ENCODE assay signal across 8 cellular contexts in genomic region chr4:40900531-40900930, GRCh38.
DNase-seq lines count a peak whose midpoint lies in the region; ATAC-seq and TF ChIP-seq lines count a peak whose summit lies in the region.
"Not testable (repeated sequence)": the region's sequence is repeated elsewhere in the genome, so short reads cannot be mapped to it uniquely, and the experiment has no call there.

No MANE protein-coding gene starts in this region.

- not testable (repeated sequence) for H2AFZ ChIP-seq in SK-N-SH (ENCODE audit: low read depth); mammary epithelial cell (ENCODE audit: low read depth, low read length)

- intact Hi-C loops in mammary epithelial cell (cut with micrococcal nuclease): not testable (repeated sequence)
- intact Hi-C loops in sigmoid colon (cut with DNase I): loop anchor here (10.0 kb wide), 1 partner anchor 744 kb away; no protein-coding TSS in a partner anchor

- not testable (repeated sequence) for TF ChIP-seq EP300 in SK-N-SH (IDR thresholded peaks at IDR 0.05; ENCODE audit: borderline replicate concordance in 1 of 2, low read depth in 1 of 2, low read length in 1 of 2); sigmoid colon (IDR thresholded peaks at IDR 0.05)

- not testable (repeated sequence) for H3K4me2 ChIP-seq in SK-N-SH; mammary epithelial cell (ENCODE audit: insufficient read depth, low read depth, low read length)

- TF ChIP-seq CTCF in AG10803 (conservative IDR thresholded peaks at IDR 0.05; ENCODE audit: low read length); HFFc6 (IDR thresholded peaks at IDR 0.05); SK-N-SH (IDR thresholded peaks at IDR 0.05); mammary epithelial cell (conservative IDR thresholded peaks at IDR 0.05 in 1 of 2, IDR thresholded peaks at IDR 0.05 in 1 of 2; ENCODE audit: extremely low read depth in 1 of 2, insufficient read depth in 1 of 2, low read depth in 1 of 2, low read length in 2 of 2); foreskin keratinocyte (conservative IDR thresholded peaks at IDR 0.05); sigmoid colon (IDR thresholded peaks at IDR 0.05): not testable (repeated sequence)

- peaks cover 15% of the 10 kb centered on the region for H3F3A ChIP-seq in SK-N-SH (replicated peaks; ENCODE audit: insufficient read depth)

- not testable (repeated sequence) for H3K4me3 Mint-ChIP-seq in HFFc6

- not testable (repeated sequence) for H4K20me1 ChIP-seq in SK-N-SH (ENCODE audit: insufficient read depth); mammary epithelial cell (ENCODE audit: insufficient read depth, low read length)

- BruUV-seq in mammary epithelial cell (replicated peaks; lab: Mats Ljungman, UMichigan): not testable (repeated sequence)

- not testable (repeated sequence) for H3K9me3 ChIP-seq in SK-N-SH; mammary epithelial cell (replicated peaks; ENCODE audit: insufficient read depth, low read length); sigmoid colon

- H3K79me2 ChIP-seq in SK-N-SH (ENCODE audit: insufficient read depth); mammary epithelial cell (ENCODE audit: insufficient read depth, low read length): not testable (repeated sequence)

- not testable (repeated sequence) for TF ChIP-seq RAD21 in SK-N-SH (IDR thresholded peaks at IDR 0.05; ENCODE audit: low read length)

- not testable (repeated sequence) for H3K27ac Mint-ChIP-seq in HFFc6

- H3K36me3 ChIP-seq in SK-N-SH (replicated peaks in 1 of 2; ENCODE audit: control insufficient read depth in 1 of 2, insufficient read depth in 2 of 2, low read length in 1 of 2): peaks cover 0 to 15% of the 10 kb centered on the region in 2 experiments
- H3K36me3 ChIP-seq in mammary epithelial cell (ENCODE audit: insufficient read depth, low read length); sigmoid colon: not testable (repeated sequence)

- H3K9me3 Mint-ChIP-seq in HFFc6: not testable (repeated sequence)

- not testable (repeated sequence) for H3K36me3 Mint-ChIP-seq in HFFc6 (ENCODE audit: low read depth)

- dilution Hi-C loops in mammary epithelial cell (cut with HindIII; ENCODE audit: low sequenced_read_pairs): not testable (repeated sequence)

- peak; percentile 14 for ATAC-seq in foreskin keratinocyte

- WGBS in SK-N-SH (ENCODE audit: low lambda C conversion rate): 64% methylated on average over 4 of the region's 4 CpGs
- WGBS in mammary epithelial cell (ENCODE audit: low coverage, missing lambda C conversion rate): 70% methylated on average over 3 of the region's 4 CpGs
- WGBS in sigmoid colon, 2 donors: 92 to 93% methylated on average over 4 of the region's 4 CpGs

- not testable (repeated sequence) for TF ChIP-seq POLR2A in sigmoid colon (IDR thresholded peaks at IDR 0.05)

- peak overlapping the region in 1 of 2 experiments; percentile 1; a peak in 1 of 4 replicates for H3K27ac ChIP-seq in SK-N-SH (ENCODE audit: low read depth in 2 of 2, low read length in 1 of 2)
- H3K27ac ChIP-seq in mammary epithelial cell (ENCODE audit: insufficient read depth, low read depth, low read length); foreskin keratinocyte; sigmoid colon: not testable (repeated sequence)

- not testable (repeated sequence) for H3K4me1 ChIP-seq in SK-N-SH (ENCODE audit: control insufficient read depth in 1 of 2, insufficient read depth in 2 of 2, low read depth in 1 of 2, low read length in 1 of 2); mammary epithelial cell (ENCODE audit: insufficient read depth, low read length); foreskin keratinocyte; sigmoid colon

- H3K4me3 ChIP-seq in AG10803 (ENCODE audit: low read length); SK-N-SH (ENCODE audit: low read depth in 2 of 2, low read length in 1 of 2); mammary epithelial cell (replicated peaks in 1 of 3; ENCODE audit: insufficient read depth in 1 of 3, low read depth in 2 of 3, low read length in 3 of 3); sigmoid colon: not testable (repeated sequence)

- DNase-seq in AG10803 (ENCODE audit: low read depth): peak; percentile 9
- peak; percentile 16 for DNase-seq in EL
- peak; percentile 27 for DNase-seq in HFFc6
- DNase-seq in LHCN-M2 (ENCODE audit: low read depth): peak; percentile 29
- not testable (repeated sequence) for DNase-seq in SK-N-SH, foreskin keratinocyte
- peak; percentile 23 for DNase-seq in mammary epithelial cell
- peak; percentile 2 for DNase-seq in sigmoid colon

- H3K27me3 ChIP-seq in SK-N-SH (ENCODE audit: insufficient read depth); mammary epithelial cell (ENCODE audit: insufficient read depth, low read length); foreskin keratinocyte; sigmoid colon: not testable (repeated sequence)

- not testable (repeated sequence) for H3K9ac ChIP-seq in SK-N-SH; mammary epithelial cell (ENCODE audit: insufficient read depth, low read length)

- peaks cover 25% of the 10 kb centered on the region for H3K4me1 Mint-ChIP-seq in HFFc6 (ENCODE audit: low read depth)

- not testable (repeated sequence) for H3K27me3 Mint-ChIP-seq in HFFc6 (ENCODE audit: insufficient read depth)

- CTCF ChIA-PET in SK-N-SH (lab: Yijun Ruan, JAX) (interaction anchor here (0.7 to 5.8 kb wide), 13 partner anchors 8 to 315 kb away, joined by 3 to 88 read pairs (median 4); partner anchors contain the start of gene APBB2), mammary epithelial cell (lab: Charles Lee; ENCODE audit: low non-redundant PET) (interaction anchor here (0.6 kb wide), 1 partner anchor 25 kb away, joined by 16 read pairs; no protein-coding TSS in a partner anchor)

- H3K9me2 ChIP-seq in SK-N-SH: not testable (repeated sequence)

- POLR2A ChIA-PET in SK-N-SH (lab: Yijun Ruan, JAX): interaction anchor here (0.6 kb wide), 1 partner anchor 200 kb away, joined by 4 read pairs; no protein-coding TSS in a partner anchor

- in situ Hi-C loops in mammary epithelial cell (cut with MboI; ENCODE audit: low sequenced_read_pairs in 2 of 2): not testable (repeated sequence)

TF ChIP-seq in SK-N-SH, 30 proteins besides CTCF, POLR2A, EP300 and RAD21:
- 0 out of 2 replicates have a peak, but pooled peaks have one; percentile 6 for TF ChIP-seq JUND (IDR thresholded peaks at IDR 0.05)
